14 cellular contexts compared by ENCODE assay signal in the genomic region with DNA sequence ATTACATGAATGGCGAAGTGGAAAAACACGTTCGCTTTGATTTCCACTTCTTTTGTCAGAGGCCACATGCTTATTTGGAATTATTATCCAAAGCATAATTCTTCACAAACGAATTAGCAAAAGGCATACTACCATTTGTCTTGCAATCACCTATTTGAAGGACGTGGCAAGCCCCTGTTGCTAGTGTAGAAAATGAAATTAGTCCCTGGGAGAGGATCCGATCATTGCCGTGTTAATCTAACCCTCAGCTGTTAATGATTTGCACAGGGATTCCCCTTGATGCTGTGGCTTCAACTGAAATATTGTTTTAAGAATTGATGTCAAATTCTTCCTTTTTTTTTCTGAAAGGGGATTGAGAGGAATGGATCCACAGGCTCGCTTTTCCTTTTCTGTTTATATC. TPM values are rescaled to one million over a fixed set of nuclear protein-coding genes. Genes with fewer than 3 reads are reported as not detected.
A peak's percentile ranks its signal among the peaks of the same experiment; 100 is the strongest.
DNase-seq lines count a peak whose midpoint lies in the region; ATAC-seq, FAIRE-seq and TF ChIP-seq lines count a peak whose summit lies in the region.
"Had no signal": no experiment of that assay in that cellular context is flagged by ENCODE, and none has a peak within 500 bp of the region (broad histone marks: within the 10 kb centered on the region; RNA-seq: fewer than 3 reads in every experiment).

No MANE protein-coding gene starts in this region.

- no peaks in the 10 kb centered on the region for H3K9me3 ChIP-seq in endothelial cell of umbilical vein (replicated peaks; ENCODE audit: control insufficient read depth, insufficient read depth, low read length)
- no peaks in the 10 kb centered on the region for H3K9me3 ChIP-seq in skeletal muscle satellite cell (replicated peaks; ENCODE audit: low read length)
- H3K9me3 ChIP-seq: BLaER1 treated with 17β-estradiol and CSF1 and Interleukin-3, amounts not matched to agents 10 nM and 100 nM; neutrophil had no signal

- H3K36me3 Mint-ChIP-seq in T-helper 2 cell treated with Interferon-gamma antibody and Interleukin-4, amounts not matched to agents 5 μg/mL and 100 μg/mL, for 36 hours (ENCODE audit: low read depth) = no peaks in the 10 kb centered on the region
- H3K36me3 Mint-ChIP-seq: activated naive CD4-positive, alpha-beta T cell treated with anti-CD3 and anti-CD28 coated beads, Interleukin-2, amount 50 U/mL, for 24 hours; stimulated activated memory B cell treated with anti-CD40 and anti-IgM and Interleukin-4, amounts not matched to agents 10 μg/mL and 1 μg/mL and 100 μg/mL, for 72 hours had no signal

- intact Hi-C loops in endothelial cell of umbilical vein (cut with micrococcal nuclease) = loop anchor here (5.0 kb wide), 2 partner anchors 250 to 515 kb away; no protein-coding TSS in a partner anchor

- no peaks in the 10 kb centered on the region for H3K79me2 ChIP-seq in endothelial cell of umbilical vein (ENCODE audit: control insufficient read depth, insufficient read depth, low read length)

- BruUV-seq in endothelial cell of umbilical vein (replicated peaks; lab: Mats Ljungman, UMichigan) = no TSS peak

- H4K20me1 ChIP-seq in endothelial cell of umbilical vein (replicated peaks; ENCODE audit: control insufficient read depth, extremely low read depth, insufficient read depth, low read length) = no peaks in the 10 kb centered on the region
- H4K20me1 ChIP-seq: BLaER1 treated with 17β-estradiol and CSF1 and Interleukin-3, amounts not matched to agents 10 nM and 100 nM had no signal

- TF ChIP-seq CTCF in endothelial cell of umbilical vein (IDR thresholded peaks at IDR 0.05; ENCODE audit: extremely low read depth in 1 of 2, insufficient read depth in 1 of 2, low read depth in 1 of 2, low read length in 2 of 2) = no peak
- TF ChIP-seq CTCF in brain microvascular endothelial cell (IDR thresholded peaks at IDR 0.05; ENCODE audit: low read depth, low read length, missing control alignments) = no peak

- no peak for ATAC-seq in GM18520 (IDR thresholded peaks at IDR 0.05; ENCODE audit: unreplicated experiment)
- ATAC-seq: stimulated activated memory B cell treated with anti-CD40 and anti-IgM and Interleukin-4, amounts not matched to agents 10 μg/mL and 1 μg/mL and 100 μg/mL, for 72 hours had no signal

- H3K4me1 ChIP-seq in endothelial cell of umbilical vein (ENCODE audit: control insufficient read depth, extremely low read depth, insufficient read depth, low read length) (peaks cover 42% of the 10 kb centered on the region), skeletal muscle satellite cell (ENCODE audit: control insufficient read depth, insufficient read depth, low read length) (peaks cover 64% of the 10 kb centered on the region)

- no peaks in the 10 kb centered on the region for H3K4me1 Mint-ChIP-seq in T-helper 2 cell treated with Interferon-gamma antibody and Interleukin-4, amounts not matched to agents 5 μg/mL and 100 μg/mL, for 36 hours (ENCODE audit: low read depth)
- H3K4me1 Mint-ChIP-seq: activated naive CD4-positive, alpha-beta T cell treated with anti-CD3 and anti-CD28 coated beads, Interleukin-2, amount 50 U/mL, for 24 hours; stimulated activated memory B cell treated with anti-CD40 and anti-IgM and Interleukin-4, amounts not matched to agents 10 μg/mL and 1 μg/mL and 100 μg/mL, for 72 hours had no signal

- H3K9me3 Mint-ChIP-seq in T-helper 2 cell treated with Interferon-gamma antibody and Interleukin-4, amounts not matched to agents 5 μg/mL and 100 μg/mL, for 36 hours = peaks cover 6% of the 10 kb centered on the region
- H3K9me3 Mint-ChIP-seq: activated naive CD4-positive, alpha-beta T cell treated with anti-CD3 and anti-CD28 coated beads, Interleukin-2, amount 50 U/mL, for 24 hours; stimulated activated memory B cell treated with anti-CD40 and anti-IgM and Interleukin-4, amounts not matched to agents 10 μg/mL and 1 μg/mL and 100 μg/mL, for 72 hours had no signal

- H3K27me3 ChIP-seq in endothelial cell of umbilical vein (ENCODE audit: control insufficient read depth in 2 of 2, insufficient read depth in 2 of 2, low read length in 2 of 2) (no peaks in the 10 kb centered on the region), skeletal muscle satellite cell (ENCODE audit: control insufficient read depth, insufficient read depth, low read length) (no peaks in the 10 kb centered on the region), brain microvascular endothelial cell (replicated peaks) (no peaks in the 10 kb centered on the region)
- H3K27me3 ChIP-seq: BLaER1 treated with 17β-estradiol and CSF1 and Interleukin-3, amounts not matched to agents 10 nM and 100 nM; neutrophil had no signal

- in situ Hi-C loops in brain microvascular endothelial cell (cut with HindIII; ENCODE audit: low pct_ligation_motif_present, low sequenced_read_pairs) = no loop called here

- FAIRE-seq in endothelial cell of umbilical vein (lab: Jason Lieb, UNC) = no peak

- H3K4me2 ChIP-seq in endothelial cell of umbilical vein (ENCODE audit: insufficient read depth, low read length) = peak overlapping the region; percentile 49
- H3K4me2 ChIP-seq in skeletal muscle satellite cell (ENCODE audit: low read length) = no peak overlapping the region
- H3K4me2 ChIP-seq: BLaER1 treated with 17β-estradiol and CSF1 and Interleukin-3, amounts not matched to agents 10 nM and 100 nM had no signal

- H2AFZ ChIP-seq in endothelial cell of umbilical vein (ENCODE audit: low read depth, low read length) = peak overlapping the region; percentile 86

- no peak overlapping the region for H3K27ac Mint-ChIP-seq in T-helper 2 cell treated with Interferon-gamma antibody and Interleukin-4, amounts not matched to agents 5 μg/mL and 100 μg/mL, for 36 hours
- H3K27ac Mint-ChIP-seq: activated naive CD4-positive, alpha-beta T cell treated with anti-CD3 and anti-CD28 coated beads, Interleukin-2, amount 50 U/mL, for 24 hours; stimulated activated memory B cell treated with anti-CD40 and anti-IgM and Interleukin-4, amounts not matched to agents 10 μg/mL and 1 μg/mL and 100 μg/mL, for 72 hours had no signal

- H3K36me3 ChIP-seq in endothelial cell of umbilical vein (ENCODE audit: control insufficient read depth in 2 of 2, extremely low read depth in 1 of 2, insufficient read depth in 2 of 2, low read length in 2 of 2) (no peaks in the 10 kb centered on the region), skeletal muscle satellite cell (ENCODE audit: insufficient read depth, low read length) (no peaks in the 10 kb centered on the region), brain microvascular endothelial cell (replicated peaks) (no peaks in the 10 kb centered on the region)
- H3K36me3 ChIP-seq: BLaER1 treated with 17β-estradiol and CSF1 and Interleukin-3, amounts not matched to agents 10 nM and 100 nM; neutrophil had no signal

- no peaks in the 10 kb centered on the region for H3K27me3 Mint-ChIP-seq in T-helper 2 cell treated with Interferon-gamma antibody and Interleukin-4, amounts not matched to agents 5 μg/mL and 100 μg/mL, for 36 hours (ENCODE audit: low read depth)
- H3K27me3 Mint-ChIP-seq: activated naive CD4-positive, alpha-beta T cell treated with anti-CD3 and anti-CD28 coated beads, Interleukin-2, amount 50 U/mL, for 24 hours; stimulated activated memory B cell treated with anti-CD40 and anti-IgM and Interleukin-4, amounts not matched to agents 10 μg/mL and 1 μg/mL and 100 μg/mL, for 72 hours had no signal

- no peak overlapping the region for H3K9ac ChIP-seq in endothelial cell of umbilical vein (replicated peaks; ENCODE audit: extremely low read depth, insufficient read depth, low read length)
- peak overlapping the region; percentile 48 for H3K9ac ChIP-seq in skeletal muscle satellite cell (ENCODE audit: low read depth, low read length)
- H3K9ac ChIP-seq: BLaER1 treated with 17β-estradiol and CSF1 and Interleukin-3, amounts not matched to agents 10 nM and 100 nM had no signal

- DNase-seq in ELR (ENCODE audit: low read depth) (peak; percentile 34), NCI-H2081 treated with DMSO at 0.1 percent for 48 hours (lab: John Stamatoyannopoulos, UW) (peak; percentile 63), endothelial cell of umbilical vein (ENCODE audit: low read depth, low spot score) (no peak), brain microvascular endothelial cell (no peak)
- DNase-seq in T-helper 2 cell treated with Interferon-gamma antibody and Interleukin-4, amounts not matched to agents 5 μg/mL and 100 μg/mL, for 36 hours (ENCODE audit: low spot score) = no peak
- DNase-seq: effector CD4-positive, alpha-beta T cell; NCI-H187 treated with DMSO at 0.1 percent for 48 hours; NCI-H526 had no signal

- H3K4me3 Mint-ChIP-seq in T-helper 2 cell treated with Interferon-gamma antibody and Interleukin-4, amounts not matched to agents 5 μg/mL and 100 μg/mL, for 36 hours = no peak overlapping the region
- H3K4me3 Mint-ChIP-seq: activated naive CD4-positive, alpha-beta T cell treated with anti-CD3 and anti-CD28 coated beads, Interleukin-2, amount 50 U/mL, for 24 hours; stimulated activated memory B cell treated with anti-CD40 and anti-IgM and Interleukin-4, amounts not matched to agents 10 μg/mL and 1 μg/mL and 100 μg/mL, for 72 hours had no signal

- H3K9me1 ChIP-seq in endothelial cell of umbilical vein (replicated peaks; ENCODE audit: control insufficient read depth, extremely low read depth, insufficient read depth, low read length) = no peaks in the 10 kb centered on the region

- no peak for TF ChIP-seq POLR2A in endothelial cell of umbilical vein (IDR thresholded peaks at IDR 0.05; ENCODE audit: low read depth, low read length)

- dilution Hi-C loops in endothelial cell of umbilical vein (cut with MboI; ENCODE audit: extremely low pct_ligation_motif_present, low sequenced_read_pairs) = loop anchor here (25.0 kb wide), 1 partner anchor 155 kb away; no protein-coding TSS in a partner anchor

- H3K4me3 ChIP-seq in endothelial cell of umbilical vein (replicated peaks in 1 of 3; ENCODE audit: insufficient read depth in 1 of 3, low read depth in 1 of 3, low read length in 3 of 3) (peak overlapping the region in 1 of 3 experiments; percentile 8), skeletal muscle satellite cell (ENCODE audit: low read length) (no peak overlapping the region), brain microvascular endothelial cell (ENCODE audit: low read depth, low read length) (no peak overlapping the region)
- H3K4me3 ChIP-seq: BLaER1 treated with 17β-estradiol and CSF1 and Interleukin-3, amounts not matched to agents 10 nM and 100 nM had no signal

- POLR2A ChIA-PET in endothelial cell of umbilical vein (lab: Charles Lee) = no interaction called here

- CTCF ChIA-PET in endothelial cell of umbilical vein (lab: Charles Lee) = no interaction called here

- H3K27ac ChIP-seq in endothelial cell of umbilical vein (ENCODE audit: insufficient read depth, low read depth, low read length) (no peak overlapping the region), brain microvascular endothelial cell (no peak overlapping the region)
- H3K27ac ChIP-seq: BLaER1 treated with 17β-estradiol and CSF1 and Interleukin-3, amounts not matched to agents 10 nM and 100 nM; neutrophil had no signal

RNA-seq across cellular contexts. Expression of a gene that starts 4.6 kb away (rescaled TPM):
- 0.40 and 1.2 TPM in 2 replicates for total RNA-seq in endothelial cell of umbilical vein
- polyA plus RNA-seq in endothelial cell of umbilical vein = 0.14 and 0.23 TPM in 2 replicates
- 0.14 and 0.17 TPM in 2 replicates for polyA plus RNA-seq in endothelial cell of umbilical vein (2011; cell fraction: cytosol; rRNA removed)
- 0.24 and 0.35 TPM in 2 replicates for polyA plus RNA-seq in endothelial cell of umbilical vein (2011; cell fraction: nucleus; rRNA removed)
- polyA plus RNA-seq in endothelial cell of umbilical vein (2012) = 1.8 and 2.8 TPM in 2 replicates
- 0.62 and 0.85 TPM in 2 replicates for polyA minus RNA-seq in endothelial cell of umbilical vein
- not detected for polyA minus RNA-seq in endothelial cell of umbilical vein (2011; cell fraction: cytosol; rRNA and poly(A)+ RNA removed)
- 1.9 and 4.1 TPM in 2 replicates for polyA minus RNA-seq in endothelial cell of umbilical vein (2011; cell fraction: nucleus; rRNA and poly(A)+ RNA removed)
- total RNA-seq in skeletal muscle satellite cell (2012; rRNA removed) = 4.3 and 8.5 TPM in 2 replicates

Comparison
In these comparisons a context has a peak if more than half of its experiments do, and no peak if none do; other contexts are left out.
1. DNase-seq: peak in ELR (single experiment) and NCI-H2081 treated with DMSO at 0.1 percent for 48 hours (single experiment); none in endothelial cell of umbilical vein (single experiment), T-helper 2 cell treated with Interferon-gamma antibody and Interleukin-4, amounts not matched to agents 5 μg/mL and 100 μg/mL, for 36 hours (single experiment) and brain microvascular endothelial cell (single experiment).